13 cellular contexts compared by ENCODE assay signal in genomic region chr7:134527979-134528371, GRCh38. TPM values are rescaled to one million over a fixed set of nuclear protein-coding genes. Genes with fewer than 3 reads are reported as not detected.
DNase-seq lines count a peak whose midpoint lies in the region; ATAC-seq, FAIRE-seq and TF ChIP-seq lines count a peak whose summit lies in the region.
"Had no signal": no experiment of that assay in that cellular context is flagged by ENCODE, and none has a peak within 500 bp of the region (broad histone marks: within the 10 kb centered on the region; RNA-seq: fewer than 3 reads in every experiment).

No MANE protein-coding gene starts in this region.

- no peak for ATAC-seq in GM18511 (IDR thresholded peaks at IDR 0.05; ENCODE audit: unreplicated experiment)
- ATAC-seq in HG03442 (IDR thresholded peaks at IDR 0.05; ENCODE audit: unreplicated experiment), result no peak
- ATAC-seq: upper lobe of right lung had no signal

- no peaks in the 10 kb centered on the region for H3K9me3 ChIP-seq in small intestine (ENCODE audit: control insufficient read depth, low read depth)
- H3K9me3 ChIP-seq: upper lobe of right lung had no signal

- H3K27me3 ChIP-seq in small intestine (ENCODE audit: control insufficient read depth in 2 of 2, insufficient read depth in 2 of 2, low read length in 2 of 2), result no peaks in the 10 kb centered on the region
- H3K27me3 ChIP-seq: upper lobe of right lung had no signal

- H3K4me3 ChIP-seq in foreskin fibroblast (ENCODE audit: low read depth in 1 of 2, low read length in 2 of 2) (peak overlapping the region in 1 of 2 donors; percentile 16), small intestine (ENCODE audit: low read depth in 1 of 2, low read length in 2 of 2) (peak overlapping the region in 1 of 2 donors; percentile 63)
- H3K4me3 ChIP-seq: upper lobe of right lung had no signal

- DNase-seq in H4 (ENCODE audit: low spot score), result peak; percentile 81
- DNase-seq in RPMI7951 (ENCODE audit: low read depth), result peak; percentile 73
- peak; percentile 68 to 88 for DNase-seq in foreskin fibroblast
- no peak for DNase-seq in small intestine
- DNase-seq in NCI-H774 (lab: John Stamatoyannopoulos, UW), result no peak
- no peak for DNase-seq in globus pallidus (ENCODE audit: low spot score)
- DNase-seq: activated CD4-positive, alpha-beta T cell treated with anti-CD3 and anti-CD28 coated beads for 48 hours; caudate nucleus; H7; upper lobe of right lung had no signal

- WGBS in small intestine, 3 donors, result 7 to 23% (median 14%) methylated on average over 4 of the region's 4 CpGs

- no peak for TF ChIP-seq CTCF in foreskin fibroblast (IDR thresholded peaks at IDR 0.05; ENCODE audit: low read depth, low read length)

- H3K4me1 ChIP-seq in small intestine (ENCODE audit: control insufficient read depth in 2 of 2, insufficient read depth in 1 of 2, low read depth in 1 of 2, low read length in 1 of 2), result no peaks in the 10 kb centered on the region
- H3K4me1 ChIP-seq: upper lobe of right lung had no signal

- peaks cover 0 to 9% of the 10 kb centered on the region in 2 donors for H3K36me3 ChIP-seq in small intestine (ENCODE audit: control insufficient read depth in 2 of 2, insufficient read depth in 2 of 2, low read length in 2 of 2)
- H3K36me3 ChIP-seq: upper lobe of right lung had no signal

- FAIRE-seq in small intestine (lab: Jason Lieb, UNC), result no peak

- H3K27ac ChIP-seq in small intestine (ENCODE audit: low read depth in 1 of 2, low read length in 1 of 2), result peak overlapping the region; percentile 27 to 37
- H3K27ac ChIP-seq: upper lobe of right lung had no signal

RNA-seq across cellular contexts. Expression of gene AKR1B10, which starts 0.6 kb away (rescaled TPM):
- 172 and 178 TPM in 2 replicates for total RNA-seq in H4 (2014; rRNA removed; shearing (Covaris generic))
- 4.0 TPM in 2 replicates for total RNA-seq in RPMI7951 (2014; rRNA removed; shearing (Covaris generic))
- 1,000 to 10,000 TPM in 2 of 3 donors, 100 to 1,000 TPM in 1; 283 to 1,513 (median 1,320) TPM for polyA plus RNA-seq in small intestine
- total RNA-seq: H7, kidney epithelial cell, upper lobe of right lung had no signal

RNA-seq across cellular contexts. Expression of gene AKR1B15, which starts 20.9 kb away (rescaled TPM):
- 0.14 TPM in 1 of 2 replicates, not detected in the other for total RNA-seq in H4 (2014; rRNA removed; shearing (Covaris generic))
- 1.4 and 2.6 TPM in 2 replicates for total RNA-seq in RPMI7951 (2014; rRNA removed; shearing (Covaris generic))
- polyA plus RNA-seq in small intestine, result under 1 TPM in 1 of 3 donors, not detected in 2; 0.49 TPM
- total RNA-seq: H7, kidney epithelial cell, upper lobe of right lung had no signal

Comparison
In these comparisons a context has a peak if more than half of its experiments do, and no peak if none do; other contexts are left out.
1. DNase-seq: peak in H4 (single experiment), RPMI7951 (single experiment) and foreskin fibroblast (2 of 2); none in small intestine (single experiment), NCI-H774 (single experiment) and globus pallidus (single experiment).
2. RNA of gene AKR1B10, which starts 0.6 kb away (total RNA-seq): 172 to 178 TPM in H4; 4.0 TPM in RPMI7951; every median in the first group is over 10 times any median in the second.